8 cellular contexts compared by ENCODE assay signal in genomic region chr6:99746261-99746895, GRCh38.
DNase-seq lines count a peak whose midpoint lies in the region; ATAC-seq and TF ChIP-seq lines count a peak whose summit lies in the region.

No MANE protein-coding gene starts in this region.

- no peaks in the 10 kb centered on the region for H3K9me3 Mint-ChIP-seq in CD4-positive, alpha-beta memory T cell

- H3K36me3 ChIP-seq in CD4-positive, alpha-beta memory T cell (ENCODE audit: insufficient read depth, low read length): no peaks in the 10 kb centered on the region
- H3K36me3 ChIP-seq in colonic mucosa: no peaks in the 10 kb centered on the region
- no peaks in the 10 kb centered on the region for H3K36me3 ChIP-seq in right lobe of liver

- no peaks in the 10 kb centered on the region for H3K9me3 ChIP-seq in CD4-positive, alpha-beta memory T cell (ENCODE audit: control insufficient read depth in 1 of 2, low read length in 2 of 2)
- H3K9me3 ChIP-seq in colonic mucosa (no peaks in the 10 kb centered on the region), right lobe of liver (no peaks in the 10 kb centered on the region)

- TF ChIP-seq POLR2A in right lobe of liver (IDR thresholded peaks at IDR 0.05): no peak

- no peaks in the 10 kb centered on the region for H3K36me3 Mint-ChIP-seq in CD4-positive, alpha-beta memory T cell

- no peak overlapping the region for H3K4me3 ChIP-seq in CD4-positive, alpha-beta memory T cell (ENCODE audit: low read length in 2 of 2)
- H3K4me3 ChIP-seq in colonic mucosa: no peak overlapping the region
- H3K4me3 ChIP-seq in right lobe of liver: no peak overlapping the region

- POLR2A ChIA-PET in CD4-positive, alpha-beta memory T cell (lab: Charles Lee; ENCODE audit: partially characterized antibody): interaction anchor here (0.8 to 1.6 kb wide), 3 partner anchors 157 to 279 kb away, joined by 3 to 4 read pairs (median 4); partner anchors contain the start of gene CCNC

- H3K27me3 ChIP-seq in CD4-positive, alpha-beta memory T cell (ENCODE audit: insufficient read depth, low read length): peaks cover 3% of the 10 kb centered on the region
- H3K27me3 ChIP-seq in colonic mucosa: no peaks in the 10 kb centered on the region
- peaks cover 0 to 4% of the 10 kb centered on the region in 2 donors for H3K27me3 ChIP-seq in right lobe of liver

- intact Hi-C loops in CD4-positive, alpha-beta memory T cell (cut with micrococcal nuclease): loop anchor here (1.0 to 2.0 kb wide), 4 partner anchors 158 to 412 kb away; no protein-coding TSS in a partner anchor
- intact Hi-C loops in colonic mucosa (cut with DNase I): loop anchor here (10.0 kb wide), 1 partner anchor 162 kb away; no protein-coding TSS in a partner anchor
- intact Hi-C loops in right lobe of liver (cut with DNase I): loop anchor here in 1 of 2 donors (10.0 kb wide), 1 partner anchor 272 kb away; no protein-coding TSS in a partner anchor

- 0% methylated on average over 6 of the region's 6 CpGs for WGBS in right lobe of liver (ENCODE audit: insufficient coverage, low coverage, low lambda C conversion rate, missing lambda C conversion rate)

- no peak overlapping the region for H3K27ac ChIP-seq in CD4-positive, alpha-beta memory T cell (ENCODE audit: low read depth, low read length)
- H3K27ac ChIP-seq in colonic mucosa: no peak overlapping the region
- no peak overlapping the region for H3K27ac ChIP-seq in right lobe of liver

- peak; percentile 82 for TF ChIP-seq CTCF in colonic mucosa (IDR thresholded peaks at IDR 0.05)
- TF ChIP-seq CTCF in right lobe of liver (IDR thresholded peaks at IDR 0.05): peak; percentile 78 to 86 (median 82)

- H3K4me1 ChIP-seq in CD4-positive, alpha-beta memory T cell (ENCODE audit: insufficient read depth, low read length): no peaks in the 10 kb centered on the region
- H3K4me1 ChIP-seq in colonic mucosa: no peaks in the 10 kb centered on the region
- H3K4me1 ChIP-seq in right lobe of liver: no peaks in the 10 kb centered on the region

- H3K27me3 Mint-ChIP-seq in CD4-positive, alpha-beta memory T cell: peaks cover 5 to 20% of the 10 kb centered on the region in 2 donors

- no peak overlapping the region for H3K27ac Mint-ChIP-seq in CD4-positive, alpha-beta memory T cell

- H3K4me3 Mint-ChIP-seq in CD4-positive, alpha-beta memory T cell: no peak overlapping the region

- CTCF ChIA-PET in CD4-positive, alpha-beta memory T cell (lab: Charles Lee; ENCODE audit: partially characterized antibody): interaction anchor here (0.6 to 6.4 kb wide), 31 partner anchors 7 to 415 kb away, joined by 3 to 93 read pairs (median 4); partner anchors contain the start of gene CCNC

- peak; percentile 77 for ATAC-seq in GM19324 (IDR thresholded peaks at IDR 0.05; ENCODE audit: low FRiP score, unreplicated experiment)
- ATAC-seq in HG03342 (IDR thresholded peaks at IDR 0.05; ENCODE audit: unreplicated experiment): peak; percentile 97
- ATAC-seq in right lobe of liver: peak; percentile 91 to 96 (median 94)

- H3K4me1 Mint-ChIP-seq in CD4-positive, alpha-beta memory T cell: no peaks in the 10 kb centered on the region

- H3K9ac ChIP-seq in colonic mucosa (ENCODE audit: low read depth in 2 of 2, low read length in 2 of 2): no peak overlapping the region

- peak; percentile 57 to 64 (median 62) for DNase-seq in CD4-positive, alpha-beta memory T cell
- peak; percentile 53 to 81 for DNase-seq in NCI-H446 (lab: John Stamatoyannopoulos, UW)
- peak; percentile 14 for DNase-seq in activated CD4-positive, CD25-positive, alpha-beta regulatory T cell treated with anti-CD3 and anti-CD28 coated beads, Interleukin-2, amount 50 U/mL, for 16 hours (ENCODE audit: low read depth, low spot score)
- peak; percentile 55 for DNase-seq in colonic mucosa
- DNase-seq in right lobe of liver: peak in 1 of 3 donors; percentile 51
- DNase-seq in stimulated activated CD8-positive, alpha-beta memory T cell treated with anti-CD3 and anti-CD28 coated beads, Interleukin-12 subunit alpha, Interleukin-12 subunit beta, amount 100 ng/mL, for 24 hours (ENCODE audit: extremely low read depth): peak; percentile 16
